In genomic region chr15:71811752-71812735, GRCh38 we compare ENCODE assay signal across 23 cellular contexts. TPM values are rescaled to one million over a fixed set of nuclear protein-coding genes. Genes with fewer than 3 reads are reported as not detected.
DNase-seq lines count a peak whose midpoint lies in the region; ATAC-seq and TF ChIP-seq lines count a peak whose summit lies in the region.
"Had no signal": no experiment of that assay in that cellular context is flagged by ENCODE, and none has a peak within 500 bp of the region (broad histone marks: within the 10 kb centered on the region; RNA-seq: fewer than 3 reads in every experiment).

No MANE protein-coding gene starts in this region.

- H3K27ac ChIP-seq in SJCRH30: no peak overlapping the region; the same call in 1 of the 2 replicates
- H3K27ac ChIP-seq in psoas muscle: no peak overlapping the region

- no peak overlapping the region for H3K27ac Mint-ChIP-seq in activated naive CD8-positive, alpha-beta T cell treated with anti-CD3 and anti-CD28 coated beads, Interleukin-2, amount 50 U/mL, for 24 hours
- H3K27ac Mint-ChIP-seq in activated naive CD8-positive, alpha-beta T cell treated with anti-CD3 and anti-CD28 coated beads for 36 hours: no peak overlapping the region
- H3K27ac Mint-ChIP-seq in central memory CD8-positive, alpha-beta T cell (ENCODE audit: low read depth): peak overlapping the region; percentile 70
- H3K27ac Mint-ChIP-seq in nephron progenitor cell: peak overlapping the region; percentile 79
- H3K27ac Mint-ChIP-seq: CD4-positive, alpha-beta T cell had no signal

- no peak overlapping the region for H3K4me3 ChIP-seq in SJCRH30
- no peak overlapping the region for H3K4me3 ChIP-seq in psoas muscle
- H3K4me3 ChIP-seq: GM12878, HAP-1 had no signal

- no peaks in the 10 kb centered on the region for H3K9me3 Mint-ChIP-seq in activated naive CD8-positive, alpha-beta T cell treated with anti-CD3 and anti-CD28 coated beads, Interleukin-2, amount 50 U/mL, for 24 hours
- H3K9me3 Mint-ChIP-seq in activated naive CD8-positive, alpha-beta T cell treated with anti-CD3 and anti-CD28 coated beads for 36 hours: no peaks in the 10 kb centered on the region
- no peaks in the 10 kb centered on the region for H3K9me3 Mint-ChIP-seq in central memory CD8-positive, alpha-beta T cell
- H3K9me3 Mint-ChIP-seq in nephron progenitor cell: no peaks in the 10 kb centered on the region
- H3K9me3 Mint-ChIP-seq: CD4-positive, alpha-beta T cell had no signal

- H3K27me3 Mint-ChIP-seq in activated naive CD8-positive, alpha-beta T cell treated with anti-CD3 and anti-CD28 coated beads, Interleukin-2, amount 50 U/mL, for 24 hours: no peaks in the 10 kb centered on the region
- H3K27me3 Mint-ChIP-seq in activated naive CD8-positive, alpha-beta T cell treated with anti-CD3 and anti-CD28 coated beads for 36 hours: no peaks in the 10 kb centered on the region
- H3K27me3 Mint-ChIP-seq in central memory CD8-positive, alpha-beta T cell: peaks cover 19% of the 10 kb centered on the region
- peaks cover 10% of the 10 kb centered on the region for H3K27me3 Mint-ChIP-seq in nephron progenitor cell (ENCODE audit: low read depth, poor library complexity)
- H3K27me3 Mint-ChIP-seq: CD4-positive, alpha-beta T cell had no signal

- H3K4me1 ChIP-seq in SJCRH30: peaks cover 41% of the 10 kb centered on the region
- H3K4me1 ChIP-seq in psoas muscle: no peaks in the 10 kb centered on the region
- H3K4me1 ChIP-seq: Caco-2, HAP-1 had no signal

- no peak overlapping the region for H3K4me3 Mint-ChIP-seq in activated naive CD8-positive, alpha-beta T cell treated with anti-CD3 and anti-CD28 coated beads, Interleukin-2, amount 50 U/mL, for 24 hours
- no peak overlapping the region for H3K4me3 Mint-ChIP-seq in activated naive CD8-positive, alpha-beta T cell treated with anti-CD3 and anti-CD28 coated beads for 36 hours
- H3K4me3 Mint-ChIP-seq in central memory CD8-positive, alpha-beta T cell: no peak overlapping the region
- H3K4me3 Mint-ChIP-seq in nephron progenitor cell: no peak overlapping the region
- H3K4me3 Mint-ChIP-seq: CD4-positive, alpha-beta T cell had no signal

- DNase-seq in activated naive CD8-positive, alpha-beta T cell treated with anti-CD3 and anti-CD28 coated beads, Interleukin-2, amount 50 U/mL, for 24 hours: no peak
- DNase-seq in activated naive CD8-positive, alpha-beta T cell treated with anti-CD3 and anti-CD28 coated beads for 36 hours: no peak
- no peak for DNase-seq in central memory CD8-positive, alpha-beta T cell (ENCODE audit: low spot score in 2 of 2)
- no peak for DNase-seq in nephron progenitor cell
- no peak for DNase-seq in SJCRH30
- no peak for DNase-seq in psoas muscle
- no peak for DNase-seq in AG08396 (ENCODE audit: low spot score)
- DNase-seq: Caco-2; CD4-positive, alpha-beta T cell; DMS153; NCI-H1092 treated with DMSO at 0.1 percent for 48 hours; NCI-H146; NCI-H2029 treated with DMSO at 0.1 percent for 48 hours; NCI-H2171 treated with DMSO at 0.1 percent for 48 hours; NCI-H446; NCI-H526 treated with DMSO at 0.1 percent for 48 hours; OCI-M1; SHP77 had no signal

- H3K9me3 ChIP-seq in SJCRH30 (replicated peaks) (0 out of 2 replicates have a peak, but pooled peaks cover 4% of the 10 kb centered on the region), psoas muscle (no peaks in the 10 kb centered on the region)
- H3K9me3 ChIP-seq: Caco-2, HAP-1 had no signal

- H3K27me3 ChIP-seq in SJCRH30 (no peaks in the 10 kb centered on the region), psoas muscle (ENCODE audit: insufficient read depth in 3 of 3, low read length in 2 of 3) (peaks cover 0 to 4% (median 0%) of the 10 kb centered on the region in 3 donors)

- H3K36me3 Mint-ChIP-seq in activated naive CD8-positive, alpha-beta T cell treated with anti-CD3 and anti-CD28 coated beads, Interleukin-2, amount 50 U/mL, for 24 hours (ENCODE audit: low read depth): no peaks in the 10 kb centered on the region
- H3K36me3 Mint-ChIP-seq in activated naive CD8-positive, alpha-beta T cell treated with anti-CD3 and anti-CD28 coated beads for 36 hours: no peaks in the 10 kb centered on the region
- no peaks in the 10 kb centered on the region for H3K36me3 Mint-ChIP-seq in central memory CD8-positive, alpha-beta T cell (ENCODE audit: insufficient read depth)
- H3K36me3 Mint-ChIP-seq in nephron progenitor cell (ENCODE audit: low read depth): no peaks in the 10 kb centered on the region

- peaks cover 8% of the 10 kb centered on the region for H3K36me3 ChIP-seq in SJCRH30
- H3K36me3 ChIP-seq in psoas muscle (ENCODE audit: insufficient read depth in 1 of 2, low read depth in 1 of 2): no peaks in the 10 kb centered on the region
- H3K36me3 ChIP-seq: HAP-1 had no signal

- no peak for TF ChIP-seq CTCF in nephron progenitor cell (IDR thresholded peaks at IDR 0.05)
- TF ChIP-seq CTCF in psoas muscle (IDR thresholded peaks at IDR 0.05): no peak

- peak; percentile 21 for ATAC-seq in activated naive CD8-positive, alpha-beta T cell treated with anti-CD3 and anti-CD28 coated beads, Interleukin-2, amount 50 U/mL, for 24 hours
- ATAC-seq in central memory CD8-positive, alpha-beta T cell (replicated peaks; ENCODE audit: extremely low read depth, poor library complexity, severe bottlenecking): no peak
- ATAC-seq in psoas muscle: no peak
- ATAC-seq: GM12878 had no signal

- 63 to 76% (median 65%) methylated on average over 36 to 38 of the region's 38 CpGs for WGBS in psoas muscle, 3 donors

- H3K4me1 Mint-ChIP-seq in activated naive CD8-positive, alpha-beta T cell treated with anti-CD3 and anti-CD28 coated beads, Interleukin-2, amount 50 U/mL, for 24 hours: no peaks in the 10 kb centered on the region
- H3K4me1 Mint-ChIP-seq in activated naive CD8-positive, alpha-beta T cell treated with anti-CD3 and anti-CD28 coated beads for 36 hours: no peaks in the 10 kb centered on the region
- no peaks in the 10 kb centered on the region for H3K4me1 Mint-ChIP-seq in central memory CD8-positive, alpha-beta T cell
- H3K4me1 Mint-ChIP-seq in nephron progenitor cell: peaks cover 32% of the 10 kb centered on the region

- intact Hi-C loops in psoas muscle (cut with DNase I): no loop called here

RNA-seq across cellular contexts. Expression of gene NR2E3, which starts 1.7 kb away (rescaled TPM):
- not detected for total RNA-seq in activated naive CD8-positive, alpha-beta T cell treated with anti-CD3 and anti-CD28 coated beads for 36 hours
- total RNA-seq in SJCRH30 (2014; rRNA removed; shearing (Covaris generic)): 4.5 and 8.8 TPM in 2 replicates
- not detected for total RNA-seq in psoas muscle
- not detected for polyA plus RNA-seq in psoas muscle
- total RNA-seq: A172; Caco-2; CD4-positive, alpha-beta T cell; Daoy; GM12878 had no signal
- polyA plus RNA-seq: BJ had no signal

Comparison
In these comparisons a context has a peak if more than half of its experiments do, and no peak if none do; other contexts are left out.
1. H3K27ac Mint-ChIP-seq: peak in central memory CD8-positive, alpha-beta T cell (single experiment) and nephron progenitor cell (single experiment); none in activated naive CD8-positive, alpha-beta T cell treated with anti-CD3 and anti-CD28 coated beads, Interleukin-2, amount 50 U/mL, for 24 hours (single experiment) and activated naive CD8-positive, alpha-beta T cell treated with anti-CD3 and anti-CD28 coated beads for 36 hours (single experiment).